Comparison of ENCODE assay signal across 1 cellular context in the genomic region with DNA sequence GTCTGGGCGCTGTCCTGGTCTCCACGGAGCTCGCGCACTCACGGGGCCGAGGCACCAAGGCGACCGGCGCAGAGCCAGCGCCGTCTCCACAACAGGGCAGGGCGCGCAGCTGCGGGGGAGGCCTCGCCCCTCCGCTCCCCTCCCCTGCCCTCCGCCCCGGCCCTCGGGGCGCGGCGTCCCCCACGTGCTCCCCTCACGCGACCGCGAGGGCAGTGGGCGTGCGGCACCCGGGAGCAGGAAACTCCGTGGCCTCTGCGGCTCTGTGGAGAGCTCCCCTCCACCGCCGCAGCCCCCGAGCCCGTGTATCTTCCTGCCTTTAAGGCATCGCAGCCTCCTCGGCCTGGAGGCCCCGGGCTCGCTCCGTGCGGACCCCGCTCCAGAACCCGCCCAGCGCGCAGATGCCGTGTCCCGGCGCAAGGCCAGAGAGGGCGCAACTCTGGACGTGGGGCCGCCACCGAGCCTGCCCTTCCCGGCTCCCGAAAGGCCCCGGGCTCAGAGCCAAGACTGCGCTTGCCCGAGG.
A peak's percentile ranks its signal among the peaks of the same experiment; 100 is the strongest.
TF ChIP-seq lines count a peak whose summit lies in the region.

No MANE protein-coding gene starts in this region.

TF ChIP-seq in WTC11, 78 proteins besides CTCF, POLR2A, EP300 and RAD21 (continued from another document):
- TF ChIP-seq, protein P1, sequence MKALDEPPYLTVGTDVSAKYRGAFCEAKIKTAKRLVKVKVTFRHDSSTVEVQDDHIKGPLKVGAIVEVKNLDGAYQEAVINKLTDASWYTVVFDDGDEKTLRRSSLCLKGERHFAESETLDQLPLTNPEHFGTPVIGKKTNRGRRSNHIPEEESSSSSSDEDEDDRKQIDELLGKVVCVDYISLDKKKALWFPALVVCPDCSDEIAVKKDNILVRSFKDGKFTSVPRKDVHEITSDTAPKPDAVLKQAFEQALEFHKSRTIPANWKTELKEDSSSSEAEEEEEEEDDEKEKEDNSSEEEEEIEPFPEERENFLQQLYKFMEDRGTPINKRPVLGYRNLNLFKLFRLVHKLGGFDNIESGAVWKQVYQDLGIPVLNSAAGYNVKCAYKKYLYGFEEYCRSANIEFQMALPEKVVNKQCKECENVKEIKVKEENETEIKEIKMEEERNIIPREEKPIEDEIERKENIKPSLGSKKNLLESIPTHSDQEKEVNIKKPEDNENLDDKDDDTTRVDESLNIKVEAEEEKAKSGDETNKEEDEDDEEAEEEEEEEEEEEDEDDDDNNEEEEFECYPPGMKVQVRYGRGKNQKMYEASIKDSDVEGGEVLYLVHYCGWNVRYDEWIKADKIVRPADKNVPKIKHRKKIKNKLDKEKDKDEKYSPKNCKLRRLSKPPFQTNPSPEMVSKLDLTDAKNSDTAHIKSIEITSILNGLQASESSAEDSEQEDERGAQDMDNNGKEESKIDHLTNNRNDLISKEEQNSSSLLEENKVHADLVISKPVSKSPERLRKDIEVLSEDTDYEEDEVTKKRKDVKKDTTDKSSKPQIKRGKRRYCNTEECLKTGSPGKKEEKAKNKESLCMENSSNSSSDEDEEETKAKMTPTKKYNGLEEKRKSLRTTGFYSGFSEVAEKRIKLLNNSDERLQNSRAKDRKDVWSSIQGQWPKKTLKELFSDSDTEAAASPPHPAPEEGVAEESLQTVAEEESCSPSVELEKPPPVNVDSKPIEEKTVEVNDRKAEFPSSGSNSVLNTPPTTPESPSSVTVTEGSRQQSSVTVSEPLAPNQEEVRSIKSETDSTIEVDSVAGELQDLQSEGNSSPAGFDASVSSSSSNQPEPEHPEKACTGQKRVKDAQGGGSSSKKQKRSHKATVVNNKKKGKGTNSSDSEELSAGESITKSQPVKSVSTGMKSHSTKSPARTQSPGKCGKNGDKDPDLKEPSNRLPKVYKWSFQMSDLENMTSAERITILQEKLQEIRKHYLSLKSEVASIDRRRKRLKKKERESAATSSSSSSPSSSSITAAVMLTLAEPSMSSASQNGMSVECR (CRISPR knock-in tag; IDR thresholded peaks at IDR 0.05; ENCODE audit: borderline replicate concordance), result peak; percentile 76
- TF ChIP-seq HMGA2 (CRISPR knock-in tag; IDR thresholded peaks at IDR 0.05) (no peak), FOXK1 (CRISPR knock-in tag; IDR thresholded peaks at IDR 0.05) (peak; percentile 34; the same call in 1 of the 2 replicates), ZNF219 (CRISPR knock-in tag; IDR thresholded peaks at IDR 0.05; ENCODE audit: borderline replicate concordance) (peak; percentile 75; the same call in 1 of the 2 replicates), ZNF232 (CRISPR knock-in tag; IDR thresholded peaks at IDR 0.05) (0 out of 2 replicates have a peak, but pooled peaks have one; percentile 42), CREM (CRISPR knock-in tag; IDR thresholded peaks at IDR 0.05) (peak; percentile 78; the same call in 1 of the 2 replicates), ESRRA (CRISPR knock-in tag; IDR thresholded peaks at IDR 0.05; ENCODE audit: borderline replicate concordance) (peak; percentile 76; the same call in 1 of the 2 replicates), SMAD3 (CRISPR knock-in tag; IDR thresholded peaks at IDR 0.05; ENCODE audit: borderline replicate concordance) (peak; percentile 68; the same call in 1 of the 2 replicates), NFE2L1 (CRISPR knock-in tag; IDR thresholded peaks at IDR 0.05) (0 out of 2 replicates have a peak, but pooled peaks have one; percentile 14), MYBL2 (CRISPR knock-in tag; IDR thresholded peaks at IDR 0.05) (peak; percentile 15; the same call in 1 of the 2 replicates), SMAD4 (CRISPR knock-in tag; IDR thresholded peaks at IDR 0.05) (no peak), TEAD1 (CRISPR knock-in tag; IDR thresholded peaks at IDR 0.05) (peak; percentile 79; the same call in 1 of the 2 replicates), RELA (CRISPR knock-in tag; IDR thresholded peaks at IDR 0.05; ENCODE audit: borderline replicate concordance) (peak; percentile 44; the same call in 1 of the 2 replicates), CREB1 (CRISPR knock-in tag; IDR thresholded peaks at IDR 0.05) (no peak), ELF4 (CRISPR knock-in tag; IDR thresholded peaks at IDR 0.05; ENCODE audit: low read depth) (no peak), ZNF138 (CRISPR knock-in tag; conservative IDR thresholded peaks at IDR 0.05) (no peak), FOXP1 (CRISPR knock-in tag; IDR thresholded peaks at IDR 0.05; ENCODE audit: borderline replicate concordance) (peak; percentile 87; the same call in 1 of the 2 replicates), ZNF317 (CRISPR knock-in tag; IDR thresholded peaks at IDR 0.05; ENCODE audit: borderline replicate concordance, low read depth) (0 out of 2 replicates have a peak, but pooled peaks have one; percentile 36), FOXJ3 (CRISPR knock-in tag; IDR thresholded peaks at IDR 0.05; ENCODE audit: borderline replicate concordance) (no peak), ZNF263 (CRISPR knock-in tag; IDR thresholded peaks at IDR 0.05; ENCODE audit: low read depth) (peak; percentile 37; the same call in 1 of the 2 replicates), NR3C1 (CRISPR knock-in tag; conservative IDR thresholded peaks at IDR 0.05; ENCODE audit: low read depth) (no peak), KAT7 (CRISPR knock-in tag; IDR thresholded peaks at IDR 0.05; ENCODE audit: borderline replicate concordance) (peak; percentile 74; the same call in 1 of the 2 replicates), ETV6 (CRISPR knock-in tag; IDR thresholded peaks at IDR 0.05) (0 out of 2 replicates have a peak, but pooled peaks have one; percentile 22), NFYB (CRISPR knock-in tag; conservative IDR thresholded peaks at IDR 0.05; ENCODE audit: low read depth) (no peak), JUN (CRISPR knock-in tag; IDR thresholded peaks at IDR 0.05) (0 out of 2 replicates have a peak, but pooled peaks have one; percentile 64), GTF2I (CRISPR knock-in tag; conservative IDR thresholded peaks at IDR 0.05) (no peak), MXD4 (CRISPR knock-in tag; IDR thresholded peaks at IDR 0.05; ENCODE audit: borderline replicate concordance) (no peak)
- TF ChIP-seq, protein P2, sequence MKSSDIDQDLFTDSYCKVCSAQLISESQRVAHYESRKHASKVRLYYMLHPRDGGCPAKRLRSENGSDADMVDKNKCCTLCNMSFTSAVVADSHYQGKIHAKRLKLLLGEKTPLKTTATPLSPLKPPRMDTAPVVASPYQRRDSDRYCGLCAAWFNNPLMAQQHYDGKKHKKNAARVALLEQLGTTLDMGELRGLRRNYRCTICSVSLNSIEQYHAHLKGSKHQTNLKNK (CRISPR knock-in tag; IDR thresholded peaks at IDR 0.05), result no peak
- TF ChIP-seq, protein P3, sequence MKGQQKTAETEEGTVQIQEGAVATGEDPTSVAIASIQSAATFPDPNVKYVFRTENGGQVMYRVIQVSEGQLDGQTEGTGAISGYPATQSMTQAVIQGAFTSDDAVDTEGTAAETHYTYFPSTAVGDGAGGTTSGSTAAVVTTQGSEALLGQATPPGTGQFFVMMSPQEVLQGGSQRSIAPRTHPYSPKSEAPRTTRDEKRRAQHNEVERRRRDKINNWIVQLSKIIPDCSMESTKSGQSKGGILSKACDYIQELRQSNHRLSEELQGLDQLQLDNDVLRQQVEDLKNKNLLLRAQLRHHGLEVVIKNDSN (CRISPR knock-in tag; IDR thresholded peaks at IDR 0.05), result peak; percentile 57; the same call in 1 of the 2 replicates
- TF ChIP-seq, protein P4, sequence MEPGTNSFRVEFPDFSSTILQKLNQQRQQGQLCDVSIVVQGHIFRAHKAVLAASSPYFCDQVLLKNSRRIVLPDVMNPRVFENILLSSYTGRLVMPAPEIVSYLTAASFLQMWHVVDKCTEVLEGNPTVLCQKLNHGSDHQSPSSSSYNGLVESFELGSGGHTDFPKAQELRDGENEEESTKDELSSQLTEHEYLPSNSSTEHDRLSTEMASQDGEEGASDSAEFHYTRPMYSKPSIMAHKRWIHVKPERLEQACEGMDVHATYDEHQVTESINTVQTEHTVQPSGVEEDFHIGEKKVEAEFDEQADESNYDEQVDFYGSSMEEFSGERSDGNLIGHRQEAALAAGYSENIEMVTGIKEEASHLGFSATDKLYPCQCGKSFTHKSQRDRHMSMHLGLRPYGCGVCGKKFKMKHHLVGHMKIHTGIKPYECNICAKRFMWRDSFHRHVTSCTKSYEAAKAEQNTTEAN (CRISPR knock-in tag; IDR thresholded peaks at IDR 0.05), result peak; percentile 80; the same call in 1 of the 2 replicates
- TF ChIP-seq, protein P5, sequence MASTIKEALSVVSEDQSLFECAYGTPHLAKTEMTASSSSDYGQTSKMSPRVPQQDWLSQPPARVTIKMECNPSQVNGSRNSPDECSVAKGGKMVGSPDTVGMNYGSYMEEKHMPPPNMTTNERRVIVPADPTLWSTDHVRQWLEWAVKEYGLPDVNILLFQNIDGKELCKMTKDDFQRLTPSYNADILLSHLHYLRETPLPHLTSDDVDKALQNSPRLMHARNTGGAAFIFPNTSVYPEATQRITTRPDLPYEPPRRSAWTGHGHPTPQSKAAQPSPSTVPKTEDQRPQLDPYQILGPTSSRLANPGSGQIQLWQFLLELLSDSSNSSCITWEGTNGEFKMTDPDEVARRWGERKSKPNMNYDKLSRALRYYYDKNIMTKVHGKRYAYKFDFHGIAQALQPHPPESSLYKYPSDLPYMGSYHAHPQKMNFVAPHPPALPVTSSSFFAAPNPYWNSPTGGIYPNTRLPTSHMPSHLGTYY (CRISPR knock-in tag; IDR thresholded peaks at IDR 0.05), result no peak
- TF ChIP-seq, protein P6, sequence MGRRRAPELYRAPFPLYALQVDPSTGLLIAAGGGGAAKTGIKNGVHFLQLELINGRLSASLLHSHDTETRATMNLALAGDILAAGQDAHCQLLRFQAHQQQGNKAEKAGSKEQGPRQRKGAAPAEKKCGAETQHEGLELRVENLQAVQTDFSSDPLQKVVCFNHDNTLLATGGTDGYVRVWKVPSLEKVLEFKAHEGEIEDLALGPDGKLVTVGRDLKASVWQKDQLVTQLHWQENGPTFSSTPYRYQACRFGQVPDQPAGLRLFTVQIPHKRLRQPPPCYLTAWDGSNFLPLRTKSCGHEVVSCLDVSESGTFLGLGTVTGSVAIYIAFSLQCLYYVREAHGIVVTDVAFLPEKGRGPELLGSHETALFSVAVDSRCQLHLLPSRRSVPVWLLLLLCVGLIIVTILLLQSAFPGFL (CRISPR knock-in tag; IDR thresholded peaks at IDR 0.05; ENCODE audit: borderline replicate concordance), result peak; percentile 69; the same call in 1 of the 2 replicates
- TF ChIP-seq, protein P7, sequence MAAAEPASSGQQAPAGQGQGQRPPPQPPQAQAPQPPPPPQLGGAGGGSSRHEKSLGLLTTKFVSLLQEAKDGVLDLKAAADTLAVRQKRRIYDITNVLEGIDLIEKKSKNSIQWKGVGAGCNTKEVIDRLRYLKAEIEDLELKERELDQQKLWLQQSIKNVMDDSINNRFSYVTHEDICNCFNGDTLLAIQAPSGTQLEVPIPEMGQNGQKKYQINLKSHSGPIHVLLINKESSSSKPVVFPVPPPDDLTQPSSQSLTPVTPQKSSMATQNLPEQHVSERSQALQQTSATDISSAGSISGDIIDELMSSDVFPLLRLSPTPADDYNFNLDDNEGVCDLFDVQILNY (CRISPR knock-in tag; IDR thresholded peaks at IDR 0.05), result peak; percentile 56; the same call in 1 of the 2 replicates
- TF ChIP-seq, protein P8, sequence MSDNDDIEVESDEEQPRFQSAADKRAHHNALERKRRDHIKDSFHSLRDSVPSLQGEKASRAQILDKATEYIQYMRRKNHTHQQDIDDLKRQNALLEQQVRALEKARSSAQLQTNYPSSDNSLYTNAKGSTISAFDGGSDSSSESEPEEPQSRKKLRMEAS (CRISPR knock-in tag; IDR thresholded peaks at IDR 0.05), result peak; percentile 84
- TF ChIP-seq, protein P9, sequence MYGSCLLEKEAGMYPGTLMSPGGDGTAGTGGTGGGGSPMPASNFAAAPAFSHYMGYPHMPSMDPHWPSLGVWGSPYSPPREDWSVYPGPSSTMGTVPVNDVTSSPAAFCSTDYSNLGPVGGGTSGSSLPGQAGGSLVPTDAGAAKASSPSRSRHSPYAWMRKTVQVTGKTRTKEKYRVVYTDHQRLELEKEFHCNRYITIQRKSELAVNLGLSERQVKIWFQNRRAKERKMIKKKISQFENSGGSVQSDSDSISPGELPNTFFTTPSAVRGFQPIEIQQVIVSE (CRISPR knock-in tag; IDR thresholded peaks at IDR 0.05; ENCODE audit: borderline replicate concordance), result no peak
- TF ChIP-seq, protein P10, sequence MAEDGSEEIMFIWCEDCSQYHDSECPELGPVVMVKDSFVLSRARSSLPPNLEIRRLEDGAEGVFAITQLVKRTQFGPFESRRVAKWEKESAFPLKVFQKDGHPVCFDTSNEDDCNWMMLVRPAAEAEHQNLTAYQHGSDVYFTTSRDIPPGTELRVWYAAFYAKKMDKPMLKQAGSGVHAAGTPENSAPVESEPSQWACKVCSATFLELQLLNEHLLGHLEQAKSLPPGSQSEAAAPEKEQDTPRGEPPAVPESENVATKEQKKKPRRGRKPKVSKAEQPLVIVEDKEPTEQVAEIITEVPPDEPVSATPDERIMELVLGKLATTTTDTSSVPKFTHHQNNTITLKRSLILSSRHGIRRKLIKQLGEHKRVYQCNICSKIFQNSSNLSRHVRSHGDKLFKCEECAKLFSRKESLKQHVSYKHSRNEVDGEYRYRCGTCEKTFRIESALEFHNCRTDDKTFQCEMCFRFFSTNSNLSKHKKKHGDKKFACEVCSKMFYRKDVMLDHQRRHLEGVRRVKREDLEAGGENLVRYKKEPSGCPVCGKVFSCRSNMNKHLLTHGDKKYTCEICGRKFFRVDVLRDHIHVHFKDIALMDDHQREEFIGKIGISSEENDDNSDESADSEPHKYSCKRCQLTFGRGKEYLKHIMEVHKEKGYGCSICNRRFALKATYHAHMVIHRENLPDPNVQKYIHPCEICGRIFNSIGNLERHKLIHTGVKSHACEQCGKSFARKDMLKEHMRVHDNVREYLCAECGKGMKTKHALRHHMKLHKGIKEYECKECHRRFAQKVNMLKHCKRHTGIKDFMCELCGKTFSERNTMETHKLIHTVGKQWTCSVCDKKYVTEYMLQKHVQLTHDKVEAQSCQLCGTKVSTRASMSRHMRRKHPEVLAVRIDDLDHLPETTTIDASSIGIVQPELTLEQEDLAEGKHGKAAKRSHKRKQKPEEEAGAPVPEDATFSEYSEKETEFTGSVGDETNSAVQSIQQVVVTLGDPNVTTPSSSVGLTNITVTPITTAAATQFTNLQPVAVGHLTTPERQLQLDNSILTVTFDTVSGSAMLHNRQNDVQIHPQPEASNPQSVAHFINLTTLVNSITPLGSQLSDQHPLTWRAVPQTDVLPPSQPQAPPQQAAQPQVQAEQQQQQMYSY (CRISPR knock-in tag; IDR thresholded peaks at IDR 0.05), result no peak
- TF ChIP-seq, protein P11, sequence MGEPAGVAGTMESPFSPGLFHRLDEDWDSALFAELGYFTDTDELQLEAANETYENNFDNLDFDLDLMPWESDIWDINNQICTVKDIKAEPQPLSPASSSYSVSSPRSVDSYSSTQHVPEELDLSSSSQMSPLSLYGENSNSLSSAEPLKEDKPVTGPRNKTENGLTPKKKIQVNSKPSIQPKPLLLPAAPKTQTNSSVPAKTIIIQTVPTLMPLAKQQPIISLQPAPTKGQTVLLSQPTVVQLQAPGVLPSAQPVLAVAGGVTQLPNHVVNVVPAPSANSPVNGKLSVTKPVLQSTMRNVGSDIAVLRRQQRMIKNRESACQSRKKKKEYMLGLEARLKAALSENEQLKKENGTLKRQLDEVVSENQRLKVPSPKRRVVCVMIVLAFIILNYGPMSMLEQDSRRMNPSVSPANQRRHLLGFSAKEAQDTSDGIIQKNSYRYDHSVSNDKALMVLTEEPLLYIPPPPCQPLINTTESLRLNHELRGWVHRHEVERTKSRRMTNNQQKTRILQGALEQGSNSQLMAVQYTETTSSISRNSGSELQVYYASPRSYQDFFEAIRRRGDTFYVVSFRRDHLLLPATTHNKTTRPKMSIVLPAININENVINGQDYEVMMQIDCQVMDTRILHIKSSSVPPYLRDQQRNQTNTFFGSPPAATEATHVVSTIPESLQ (CRISPR knock-in tag; IDR thresholded peaks at IDR 0.05), result no peak
TF ChIP-seq in WTC11: peak in this region for 29.
